ENCODE assay signal across 1 cellular context in the genomic region with DNA sequence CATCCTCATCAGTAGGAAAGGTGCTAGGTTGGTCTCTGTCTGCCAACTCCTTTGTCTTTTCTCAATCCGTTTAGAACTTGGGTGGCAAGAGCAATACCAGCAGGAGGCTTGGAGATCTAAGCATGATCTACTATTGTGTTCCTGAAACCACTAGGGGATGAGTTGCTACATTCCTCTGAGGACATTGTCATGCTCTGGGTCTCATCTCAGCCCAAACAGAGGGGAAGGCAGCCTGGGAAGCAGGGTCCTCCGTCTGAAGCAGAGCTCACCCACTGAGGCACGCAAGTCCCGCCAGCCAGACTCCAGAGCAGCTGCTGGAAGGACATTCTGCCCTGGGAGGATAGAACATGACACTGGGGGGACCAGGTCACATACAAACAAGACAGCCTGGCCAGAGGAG.
TF ChIP-seq lines count a peak whose summit lies in the region.

No MANE protein-coding gene starts in this region.

TF ChIP-seq in K562, 482 proteins besides CTCF, POLR2A, EP300 and RAD21 (continued from another document):
- no peak for TF ChIP-seq ZNF407 (IDR thresholded peaks at IDR 0.05; ENCODE audit: low read depth)
- no peak for TF ChIP-seq ZNF143 (CRISPR knock-in tag; IDR thresholded peaks at IDR 0.05)
- no peak for TF ChIP-seq ZSCAN32 (CRISPR knock-in tag; IDR thresholded peaks at IDR 0.05)
- TF ChIP-seq TCF3 (CRISPR knock-in tag; IDR thresholded peaks at IDR 0.05), result no peak
- TF ChIP-seq ZNF639 (CRISPR knock-in tag; conservative IDR thresholded peaks at IDR 0.05 in 1 of 2, IDR thresholded peaks at IDR 0.05 in 1 of 2), result no peak
- TF ChIP-seq PHTF2 (CRISPR knock-in tag; IDR thresholded peaks at IDR 0.05), result no peak
- no peak for TF ChIP-seq THRAP3 (IDR thresholded peaks at IDR 0.05; ENCODE audit: borderline replicate concordance)
- no peak for TF ChIP-seq SNAPC5 (CRISPR knock-in tag; IDR thresholded peaks at IDR 0.05)
- TF ChIP-seq RHOXF2B (CRISPR knock-in tag; conservative IDR thresholded peaks at IDR 0.05), result no peak
- TF ChIP-seq, protein P1, sequence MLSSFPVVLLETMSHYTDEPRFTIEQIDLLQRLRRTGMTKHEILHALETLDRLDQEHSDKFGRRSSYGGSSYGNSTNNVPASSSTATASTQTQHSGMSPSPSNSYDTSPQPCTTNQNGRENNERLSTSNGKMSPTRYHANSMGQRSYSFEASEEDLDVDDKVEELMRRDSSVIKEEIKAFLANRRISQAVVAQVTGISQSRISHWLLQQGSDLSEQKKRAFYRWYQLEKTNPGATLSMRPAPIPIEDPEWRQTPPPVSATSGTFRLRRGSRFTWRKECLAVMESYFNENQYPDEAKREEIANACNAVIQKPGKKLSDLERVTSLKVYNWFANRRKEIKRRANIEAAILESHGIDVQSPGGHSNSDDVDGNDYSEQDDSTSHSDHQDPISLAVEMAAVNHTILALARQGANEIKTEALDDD (IDR thresholded peaks at IDR 0.05), result no peak
- TF ChIP-seq HMGXB4 (CRISPR knock-in tag; IDR thresholded peaks at IDR 0.05), result no peak
- no peak for TF ChIP-seq ZNF778 (CRISPR knock-in tag; IDR thresholded peaks at IDR 0.05)
- TF ChIP-seq PYGO2 (tag; IDR thresholded peaks at IDR 0.05), result no peak
